ENCODE assay signal across 10 cellular contexts in the genomic region with DNA sequence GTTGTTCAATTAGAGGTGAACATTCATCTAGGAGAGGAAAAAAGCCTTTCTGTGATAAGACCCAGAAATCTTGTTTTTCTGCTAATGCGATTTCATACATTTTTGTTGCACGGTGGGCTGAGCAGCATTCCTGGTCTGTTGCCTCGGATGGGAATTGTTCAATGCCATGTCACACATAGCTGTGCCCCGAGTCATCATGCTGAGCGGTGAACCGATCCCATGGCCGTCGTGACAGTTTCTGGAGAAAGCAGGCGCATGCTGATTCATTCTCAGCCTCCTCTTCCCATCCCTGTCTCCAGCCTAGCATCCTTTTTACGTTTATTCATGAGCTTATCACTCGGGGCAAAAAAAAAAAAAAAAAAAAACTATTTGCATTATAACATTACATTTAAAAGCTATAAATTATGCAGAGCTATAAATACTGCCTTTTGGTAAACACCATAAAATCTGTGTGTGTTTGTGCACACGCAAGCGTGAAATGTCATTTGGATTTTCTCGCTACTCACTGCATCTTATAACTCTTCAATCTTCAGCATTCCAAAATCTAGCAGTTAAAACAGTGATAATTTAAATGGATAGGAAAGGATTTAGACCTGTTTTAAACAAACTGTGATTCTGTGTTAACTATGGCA. TPM values are rescaled to one million over a fixed set of nuclear protein-coding genes. Genes with fewer than 3 reads are reported as not detected.
A peak's percentile ranks its signal among the peaks of the same experiment; 100 is the strongest.
DNase-seq lines count a peak whose midpoint lies in the region; ATAC-seq and TF ChIP-seq lines count a peak whose summit lies in the region.
"Had no signal": no experiment of that assay in that cellular context is flagged by ENCODE, and none has a peak within 500 bp of the region (broad histone marks: within the 10 kb centered on the region; RNA-seq: fewer than 3 reads in every experiment).

No MANE protein-coding gene starts in this region.

- no peak overlapping the region for H3K27ac Mint-ChIP-seq in glutamatergic neuron (ENCODE audit: unreplicated experiment)
- H3K27ac Mint-ChIP-seq: IgD-negative memory B cell had no signal

- no peak overlapping the region for H3K4me3 Mint-ChIP-seq in glutamatergic neuron (ENCODE audit: unreplicated experiment)
- H3K4me3 Mint-ChIP-seq: IgD-negative memory B cell had no signal

- H3K36me3 Mint-ChIP-seq in glutamatergic neuron (ENCODE audit: unreplicated experiment): no peaks in the 10 kb centered on the region

- H3K4me3 ChIP-seq in choroid plexus epithelial cell (ENCODE audit: low read depth, low read length): no peak overlapping the region
- H3K4me3 ChIP-seq in mesodermal cell (ENCODE audit: extremely low read depth, insufficient read depth, low read length, poor library complexity, severe bottlenecking): no peak overlapping the region
- no peak overlapping the region for H3K4me3 ChIP-seq in WERI-Rb-1 (ENCODE audit: low read depth, low read length)

- peaks cover 5% of the 10 kb centered on the region for H3K27me3 Mint-ChIP-seq in glutamatergic neuron (ENCODE audit: unreplicated experiment)
- H3K27me3 Mint-ChIP-seq: IgD-negative memory B cell had no signal

- peaks cover 23% of the 10 kb centered on the region for H3K4me1 Mint-ChIP-seq in glutamatergic neuron (ENCODE audit: low read depth, unreplicated experiment)

- H3K27me3 ChIP-seq in WERI-Rb-1 (ENCODE audit: insufficient read depth, low read depth, severe bottlenecking): no peaks in the 10 kb centered on the region

- peaks cover 9% of the 10 kb centered on the region for H3K4me1 ChIP-seq in mesodermal cell (ENCODE audit: control insufficient read depth, insufficient read depth, low read length, poor library complexity, severe bottlenecking)

- DNase-seq in ELR (ENCODE audit: low read depth) (peak; percentile 95), NCI-H526 treated with DMSO at 0.1 percent for 48 hours (lab: John Stamatoyannopoulos, UW) (peak; percentile 7), choroid plexus epithelial cell (ENCODE audit: low read depth) (peak; percentile 64), WERI-Rb-1 (no peak), glutamatergic neuron (no peak), HuH-7.5 (ENCODE audit: low spot score) (no peak)
- DNase-seq: activated T-cell treated with anti-CD3 and anti-CD28 coated beads, Interleukin-2, amount 50 U/mL, for 48 hours had no signal

- H3K9me3 Mint-ChIP-seq in glutamatergic neuron (ENCODE audit: unreplicated experiment): peaks cover 3% of the 10 kb centered on the region
- H3K9me3 Mint-ChIP-seq: IgD-negative memory B cell had no signal

- H3K27ac ChIP-seq in mesodermal cell (ENCODE audit: low read depth, low read length, severe bottlenecking) (peak overlapping the region; percentile 95), WERI-Rb-1 (no peak overlapping the region)

- 19 to 24% methylated on average over 8 to 9 of the region's 14 CpGs for WGBS in mesodermal cell (ENCODE audit: insufficient coverage in 2 of 2), 2 experiments

- no peak for ATAC-seq in HG03135 (IDR thresholded peaks at IDR 0.05; ENCODE audit: unreplicated experiment)

- TF ChIP-seq CTCF in choroid plexus epithelial cell (conservative IDR thresholded peaks at IDR 0.05; ENCODE audit: low read depth, low read length) (no peak), WERI-Rb-1 (IDR thresholded peaks at IDR 0.05; ENCODE audit: low read depth, low read length) (no peak), glutamatergic neuron (IDR thresholded peaks at IDR 0.05; ENCODE audit: partially characterized antibody, unreplicated experiment) (no peak)

- H3K9me3 ChIP-seq in mesodermal cell (ENCODE audit: control insufficient read depth, low read length): no peaks in the 10 kb centered on the region
- no peaks in the 10 kb centered on the region for H3K9me3 ChIP-seq in WERI-Rb-1 (ENCODE audit: severe bottlenecking)

- H3K36me3 ChIP-seq in mesodermal cell (ENCODE audit: control insufficient read depth, insufficient read depth, low read length) (no peaks in the 10 kb centered on the region), WERI-Rb-1 (no peaks in the 10 kb centered on the region)

RNA-seq across cellular contexts. Expression of gene IFNGR1, which starts 58.9 kb away (rescaled TPM):
- polyA plus RNA-seq in mesodermal cell (2013, experiment 1 of 2): 62.2 TPM
- 59.5 TPM for polyA plus RNA-seq in mesodermal cell (2013, experiment 2 of 2)
- total RNA-seq in glutamatergic neuron (ENCODE audit: unreplicated experiment): 36.4 TPM

Comparison
In these comparisons a context has a peak if more than half of its experiments do, and no peak if none do; other contexts are left out.
1. DNase-seq: peak in ELR (single experiment), NCI-H526 treated with DMSO at 0.1 percent for 48 hours (single experiment) and choroid plexus epithelial cell (single experiment); none in WERI-Rb-1 (single experiment), glutamatergic neuron (single experiment) and HuH-7.5 (single experiment).